In genomic region chr19:43519436-43520088, GRCh38 we compare ENCODE assay signal across 8 cellular contexts. TPM values are rescaled to one million over a fixed set of nuclear protein-coding genes. Genes with fewer than 3 reads are reported as not detected.
DNase-seq lines count a peak whose midpoint lies in the region; ATAC-seq and TF ChIP-seq lines count a peak whose summit lies in the region.

No MANE protein-coding gene starts in this region.

- H3K4me1 Mint-ChIP-seq in activated CD4-positive, alpha-beta memory T cell treated with anti-CD3 and anti-CD28 coated beads, Interleukin-2, amount 10 ng/mL, durations not matched to agents 7 days and 5 days, result peaks cover 19% of the 10 kb centered on the region
- peaks cover 11% of the 10 kb centered on the region for H3K4me1 Mint-ChIP-seq in memory B cell

- H3K27ac Mint-ChIP-seq in activated CD4-positive, alpha-beta memory T cell treated with anti-CD3 and anti-CD28 coated beads, Interleukin-2, amount 10 ng/mL, durations not matched to agents 7 days and 5 days, result no peak overlapping the region
- peak overlapping the region; percentile 7 for H3K27ac Mint-ChIP-seq in memory B cell

- H3K36me3 Mint-ChIP-seq in activated CD4-positive, alpha-beta memory T cell treated with anti-CD3 and anti-CD28 coated beads, Interleukin-2, amount 10 ng/mL, durations not matched to agents 7 days and 5 days (ENCODE audit: low read depth), result peaks cover 25% of the 10 kb centered on the region
- peaks cover 2% of the 10 kb centered on the region for H3K36me3 Mint-ChIP-seq in memory B cell

- POLR2A ChIA-PET in activated CD4-positive, alpha-beta memory T cell treated with anti-CD3 and anti-CD28 coated beads, Interleukin-2, amount 10 ng/mL, durations not matched to agents 7 days and 5 days (lab: Charles Lee), result interaction anchor here (0.6 to 2.0 kb wide), 4 partner anchors 13 to 87 kb away, joined by 3 to 15 read pairs (median 6); partner anchors contain the start of gene ZNF575

- no peaks in the 10 kb centered on the region for H3K9me3 Mint-ChIP-seq in activated CD4-positive, alpha-beta memory T cell treated with anti-CD3 and anti-CD28 coated beads, Interleukin-2, amount 10 ng/mL, durations not matched to agents 7 days and 5 days
- H3K9me3 Mint-ChIP-seq in memory B cell, result no peaks in the 10 kb centered on the region

- DNase-seq in HS-27A (ENCODE audit: low read depth) (peak; percentile 57), NCI-H82 treated with DMSO at 0.1 percent for 48 hours (lab: John Stamatoyannopoulos, UW; ENCODE audit: unreplicated experiment) (peak; percentile 27), memory B cell (ENCODE audit: low spot score in 2 of 2) (peak; percentile 74 to 78)
- peak; percentile 80 for DNase-seq in activated CD4-positive, alpha-beta memory T cell treated with anti-CD3 and anti-CD28 coated beads, Interleukin-2, amount 10 ng/mL, durations not matched to agents 7 days and 5 days
- DNase-seq in effector CD8-positive, alpha-beta T cell (lab: John Stamatoyannopoulos, UW), result peak; percentile 73
- DNase-seq in stimulated activated CD8-positive, alpha-beta memory T cell treated with anti-CD3 and anti-CD28 coated beads, Interleukin-15, amount 100 ng/mL, for 24 hours (ENCODE audit: low read depth), result peak; percentile 51

- H3K4me3 Mint-ChIP-seq in activated CD4-positive, alpha-beta memory T cell treated with anti-CD3 and anti-CD28 coated beads, Interleukin-2, amount 10 ng/mL, durations not matched to agents 7 days and 5 days, result no peak overlapping the region
- peak overlapping the region; percentile 22 for H3K4me3 Mint-ChIP-seq in memory B cell

- H3K27me3 Mint-ChIP-seq in activated CD4-positive, alpha-beta memory T cell treated with anti-CD3 and anti-CD28 coated beads, Interleukin-2, amount 10 ng/mL, durations not matched to agents 7 days and 5 days, result no peaks in the 10 kb centered on the region
- no peaks in the 10 kb centered on the region for H3K27me3 Mint-ChIP-seq in memory B cell

- H3K27ac ChIP-seq in C4-2B, result no peak overlapping the region

- ATAC-seq in memory B cell (ENCODE audit: low read depth) (peak; percentile 61), GM21360 (IDR thresholded peaks at IDR 0.05; ENCODE audit: unreplicated experiment) (no peak)

- TF ChIP-seq CTCF in C4-2B (conservative IDR thresholded peaks at IDR 0.05), result peak; percentile 80

- CTCF ChIA-PET in activated CD4-positive, alpha-beta memory T cell treated with anti-CD3 and anti-CD28 coated beads, Interleukin-2, amount 10 ng/mL, durations not matched to agents 7 days and 5 days (lab: Charles Lee), result interaction anchor here (0.7 to 9.8 kb wide), 26 partner anchors 9 to 1856 kb away, joined by 3 to 198 read pairs (median 6); partner anchors contain the start of genes PHLDB3 and ZNF575

RNA-seq across cellular contexts. Expression of gene ETHE1, which starts 7.4 kb away (rescaled TPM):
- total RNA-seq in activated CD4-positive, alpha-beta memory T cell treated with anti-CD3 and anti-CD28 coated beads, Interleukin-2, amount 10 ng/mL, durations not matched to agents 7 days and 5 days, result 10 to 100 TPM; 90.7 to 91.1 TPM

RNA-seq across cellular contexts. Expression of gene ZNF575, which starts 13.4 kb away (rescaled TPM):
- 1 to 10 TPM; 4.1 to 4.8 TPM for total RNA-seq in activated CD4-positive, alpha-beta memory T cell treated with anti-CD3 and anti-CD28 coated beads, Interleukin-2, amount 10 ng/mL, durations not matched to agents 7 days and 5 days

RNA-seq across cellular contexts. Expression of gene PHLDB3, which starts 15.0 kb away (rescaled TPM):
- 10 to 100 TPM; 12.0 to 15.2 TPM for total RNA-seq in activated CD4-positive, alpha-beta memory T cell treated with anti-CD3 and anti-CD28 coated beads, Interleukin-2, amount 10 ng/mL, durations not matched to agents 7 days and 5 days

RNA-seq across cellular contexts. Expression of gene LYPD3, which starts 54.2 kb away (rescaled TPM):
- total RNA-seq in activated CD4-positive, alpha-beta memory T cell treated with anti-CD3 and anti-CD28 coated beads, Interleukin-2, amount 10 ng/mL, durations not matched to agents 7 days and 5 days, result 1 to 10 TPM in 1 of 2 experiments, under 1 TPM in 1; 0.63 to 1.0 TPM

RNA-seq across cellular contexts. Expression of gene XRCC1, which starts 55.8 kb away (rescaled TPM):
- 10 to 100 TPM; 42.5 to 46.1 TPM for total RNA-seq in activated CD4-positive, alpha-beta memory T cell treated with anti-CD3 and anti-CD28 coated beads, Interleukin-2, amount 10 ng/mL, durations not matched to agents 7 days and 5 days

Comparison
In these comparisons a context has a peak if more than half of its experiments do, and no peak if none do; other contexts are left out.
1. DNase-seq: peak in every context shown above with its lines; median percentile 80 in activated CD4-positive, alpha-beta memory T cell treated with anti-CD3 and anti-CD28 coated beads, Interleukin-2, amount 10 ng/mL, durations not matched to agents 7 days and 5 days; 76 in memory B cell; 73 in effector CD8-positive, alpha-beta T cell; 57 in HS-27A; 51 in stimulated activated CD8-positive, alpha-beta memory T cell treated with anti-CD3 and anti-CD28 coated beads, Interleukin-15, amount 100 ng/mL, for 24 hours; 27 in NCI-H82 treated with DMSO at 0.1 percent for 48 hours.